ENCODE assay signal across 8 cellular contexts in genomic region chr19:11887618-11888531, GRCh38. TPM values are rescaled to one million over a fixed set of nuclear protein-coding genes. Genes with fewer than 3 reads are reported as not detected.
A peak's percentile ranks its signal among the peaks of the same experiment; 100 is the strongest.
DNase-seq lines count a peak whose midpoint lies in the region; ATAC-seq and TF ChIP-seq lines count a peak whose summit lies in the region.

Gene ZNF69, plus strand, starts transcription at chr19:11887782. Its CDS starts 142 bp downstream, at chr19:11887924.

- peak within 1 kb of the TSS; percentile 91 for H3K4me3 Mint-ChIP-seq in activated naive CD8-positive, alpha-beta T cell

- H3K9me3 ChIP-seq in HUES48 (ENCODE audit: control insufficient read depth, insufficient read depth, low read length) (peaks cover 7% of the 10 kb centered on the region), SK-N-MC (ENCODE audit: low read depth, low read length) (no peaks in the 10 kb centered on the region)

- DNase-seq in EH (ENCODE audit: low read depth): peak; percentile 87
- no peak for DNase-seq in SK-N-MC (ENCODE audit: low read depth, low spot score)
- DNase-seq in Right ventricle myocardium inferior (ENCODE audit: missing footprints): peak; percentile 94
- DNase-seq in occipital lobe (lab: John Stamatoyannopoulos, UW): peak; percentile 68

- no peaks in the 10 kb centered on the region for H3K27me3 Mint-ChIP-seq in activated naive CD8-positive, alpha-beta T cell

- H3K9me3 Mint-ChIP-seq in activated naive CD8-positive, alpha-beta T cell (ENCODE audit: low read depth): no peaks in the 10 kb centered on the region

- no peaks in the 10 kb centered on the region for H3K36me3 Mint-ChIP-seq in activated naive CD8-positive, alpha-beta T cell

- no peak for TF ChIP-seq CTCF in subcutaneous adipose tissue (IDR thresholded peaks at IDR 0.05; ENCODE audit: low read depth)

- H3K4me1 ChIP-seq in HUES48 (ENCODE audit: control insufficient read depth, insufficient read depth, low read length): peaks cover 5% of the 10 kb centered on the region

- H3K27me3 ChIP-seq in HUES48 (ENCODE audit: control insufficient read depth, insufficient read depth, low read length): no peaks in the 10 kb centered on the region

- peak within 1 kb of the TSS; percentile 69 for H3K9ac ChIP-seq in HUES48 (ENCODE audit: low read depth, low read length)
- peak within 1 kb of the TSS; percentile 54 for H3K9ac ChIP-seq in SK-N-MC (ENCODE audit: insufficient read length)

- intact Hi-C loops in Right ventricle myocardium inferior (cut with DNase I): no loop called here

- H3K4me3 ChIP-seq in HUES48 (ENCODE audit: low read depth, low read length) (peak within 1 kb of the TSS; percentile 69), SK-N-MC (peak within 1 kb of the TSS; percentile 80)

- H3K36me3 ChIP-seq in HUES48 (ENCODE audit: control insufficient read depth, insufficient read depth, low read length) (0 out of 2 replicates have a peak, but pooled peaks cover 4% of the 10 kb centered on the region), SK-N-MC (ENCODE audit: insufficient read depth, low read length) (no peaks in the 10 kb centered on the region)

- peak within 1 kb of the TSS; percentile 94 for H3K27ac ChIP-seq in HUES48 (ENCODE audit: low read depth, low read length)
- H3K27ac ChIP-seq in SK-N-MC: no peak within 1 kb of the TSS

- peak; percentile 99 for ATAC-seq in Right ventricle myocardium inferior
- no peak for ATAC-seq in GM21515 (IDR thresholded peaks at IDR 0.05; ENCODE audit: unreplicated experiment)

- peaks cover 25% of the 10 kb centered on the region for H3K4me1 Mint-ChIP-seq in activated naive CD8-positive, alpha-beta T cell (ENCODE audit: low read depth)

- peak within 1 kb of the TSS; percentile 76 for H3K27ac Mint-ChIP-seq in activated naive CD8-positive, alpha-beta T cell

RNA-seq across cellular contexts. Expression of gene ZNF69, which starts in this region (rescaled TPM):
- total RNA-seq in Right ventricle myocardium inferior (3.6 TPM), occipital lobe (20.4 TPM), subcutaneous adipose tissue (10 to 100 TPM; 10.3 to 23.5 (median 11.8) TPM)
